8 cellular contexts compared by ENCODE assay signal in genomic region chr2:17309741-17310339, GRCh38.
DNase-seq lines count a peak whose midpoint lies in the region; ATAC-seq, FAIRE-seq and TF ChIP-seq lines count a peak whose summit lies in the region.

No MANE protein-coding gene starts in this region.

- H3K27ac ChIP-seq in prostate gland: no peak overlapping the region
- H3K27ac ChIP-seq in tibial artery: no peak overlapping the region

- TF ChIP-seq POLR2A in prostate gland (IDR thresholded peaks at IDR 0.05): no peak

- no peaks in the 10 kb centered on the region for H3K9me3 ChIP-seq in BE2C
- H3K9me3 ChIP-seq in prostate gland: no peaks in the 10 kb centered on the region
- H3K9me3 ChIP-seq in tibial artery: no peaks in the 10 kb centered on the region

- ATAC-seq in GM18868 (IDR thresholded peaks at IDR 0.05; ENCODE audit: unreplicated experiment) (peak; percentile 93), HG02943 (IDR thresholded peaks at IDR 0.05; ENCODE audit: low read depth, unreplicated experiment) (peak; percentile 81), SK-N-SH treated with all-trans-retinoic acid at 6 μM for 48 hours (peak; percentile 89)

- intact Hi-C loops in prostate gland (cut with DNase I) (loop anchor here (10.0 kb wide), 1 partner anchor 535 kb away; no protein-coding TSS in a partner anchor), tibial artery (cut with DNase I; ENCODE audit: low total_unique reads) (no loop called here)

- peak; percentile 26 for FAIRE-seq in frontal cortex (lab: Jason Lieb, UNC)

- WGBS in prostate gland: 32% methylated on average over 6 of the region's 6 CpGs

- H3K4me1 ChIP-seq in BE2C (no peaks in the 10 kb centered on the region), prostate gland (replicated peaks) (no peaks in the 10 kb centered on the region), tibial artery (no peaks in the 10 kb centered on the region)

- no peaks in the 10 kb centered on the region for H3K27me3 ChIP-seq in BE2C
- H3K27me3 ChIP-seq in prostate gland (replicated peaks; ENCODE audit: insufficient read depth): no peaks in the 10 kb centered on the region
- H3K27me3 ChIP-seq in tibial artery: no peaks in the 10 kb centered on the region

- H3K4me3 ChIP-seq in BE2C (ENCODE audit: low read depth, low read length) (no peak overlapping the region), prostate gland (no peak overlapping the region), tibial artery (no peak overlapping the region)

- peak; percentile 87 for TF ChIP-seq CTCF in BE2C (IDR thresholded peaks at IDR 0.05; ENCODE audit: low read depth, low read length)
- peak; percentile 36 to 62 (median 57) for TF ChIP-seq CTCF in prostate gland (IDR thresholded peaks at IDR 0.05)
- TF ChIP-seq CTCF in tibial artery (IDR thresholded peaks at IDR 0.05): peak in 1 of 2 experiments; percentile 17

- H3K36me3 ChIP-seq in BE2C (no peaks in the 10 kb centered on the region), prostate gland (no peaks in the 10 kb centered on the region), tibial artery (no peaks in the 10 kb centered on the region)

- DNase-seq in BE2C: peak; percentile 55
- DNase-seq in NCI-H128 (lab: John Stamatoyannopoulos, UW; ENCODE audit: unreplicated experiment): peak; percentile 8
- peak in 1 of 2 donors; percentile 10 for DNase-seq in frontal cortex (ENCODE audit: low spot score in 2 of 2)
- peak; percentile 28 for DNase-seq in prostate gland (ENCODE audit: low spot score)
- no peak for DNase-seq in tibial artery

TF ChIP-seq in SK-N-SH treated with all-trans-retinoic acid at 6 μM for 48 hours, 23 proteins besides CTCF, POLR2A, EP300 and RAD21:
- TF ChIP-seq ZFP30 (CRISPR knock-in tag; IDR thresholded peaks at IDR 0.05) (no peak), TCF4 (CRISPR knock-in tag; IDR thresholded peaks at IDR 0.05; ENCODE audit: borderline replicate concordance) (0 out of 2 replicates have a peak, but pooled peaks have one; percentile 16)

Comparison
In these comparisons a context has a peak if more than half of its experiments do, and no peak if none do; other contexts are left out.
1. DNase-seq: peak in BE2C (single experiment), NCI-H128 (single experiment) and prostate gland (single experiment); none in tibial artery (0 of 2).
2. Peak in every context shown above with its lines, with median percentiles within 50 percentile points of each other: ATAC-seq.